In the genomic region with DNA sequence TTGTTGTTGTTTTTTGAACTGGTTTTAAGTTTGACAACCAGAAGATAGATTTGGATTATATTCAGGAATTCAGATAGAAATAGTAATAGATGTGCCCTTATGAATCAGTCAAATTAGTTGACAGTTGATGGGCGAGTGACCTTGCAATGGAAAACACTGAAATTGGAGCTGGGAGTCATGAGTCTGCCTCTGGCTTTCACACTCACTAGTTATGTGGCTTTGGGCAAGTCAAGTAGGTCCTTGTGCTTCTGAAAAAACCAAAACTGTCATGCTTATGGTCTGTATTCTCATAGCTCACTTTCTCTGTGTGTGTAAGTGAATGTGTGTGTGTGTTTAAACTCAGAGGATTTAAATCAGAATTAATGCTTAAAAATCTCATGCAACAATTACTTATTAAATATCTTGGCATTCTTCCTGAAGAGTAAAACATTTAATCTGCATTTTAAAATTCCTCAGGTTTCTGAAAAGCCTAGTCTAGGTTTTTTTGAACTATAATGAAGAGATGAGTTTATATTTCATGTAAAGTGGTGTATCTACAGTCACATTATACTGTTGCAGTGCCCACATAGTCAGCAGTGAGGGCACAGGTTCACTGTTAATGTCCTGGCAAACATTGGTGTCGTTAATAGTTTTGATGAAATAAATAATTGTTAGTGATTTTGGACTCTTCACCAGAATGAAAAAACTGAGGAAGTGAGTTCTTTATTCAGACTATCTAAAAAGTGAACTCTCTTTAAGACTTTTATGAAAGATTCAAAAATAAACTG, we compare ENCODE assay signal across 28 cellular contexts. TPM values are rescaled to one million over a fixed set of nuclear protein-coding genes. Genes with fewer than 3 reads are reported as not detected.
DNase-seq lines count a peak whose midpoint lies in the region; ATAC-seq, FAIRE-seq and TF ChIP-seq lines count a peak whose summit lies in the region.
"Had no signal": no experiment of that assay in that cellular context is flagged by ENCODE, and none has a peak within 500 bp of the region (broad histone marks: within the 10 kb centered on the region; RNA-seq: fewer than 3 reads in every experiment).

No MANE protein-coding gene starts in this region.

- DNase-seq in D721Med (ENCODE audit: insufficient read length, low spot score) (no peak), IMR-90 (peak; percentile 18), fibroblast of gingiva (ENCODE audit: low read depth) (peak; percentile 20), psoas muscle (peak in 1 of 2 donors; percentile 7), A172 (ENCODE audit: low spot score) (no peak), medulla oblongata (ENCODE audit: extremely low spot score) (no peak)
- DNase-seq: activated CD8-positive, alpha-beta memory T cell treated with anti-CD3 and anti-CD28 coated beads, Interleukin-2, amount 10 ng/mL, durations not matched to agents 7 days and 5 days; activated gamma-delta T cell treated with Interleukin-2 at 50 U/mL for 16 hours; activated T-cell treated with anti-CD3 and anti-CD28 coated beads, Interleukin-2, amount 50 U/mL, for 4 hours; CD4-positive, alpha-beta T cell; central memory CD4-positive, alpha-beta T cell; dermis blood vessel endothelial cell; endodermal cell; KG1; kidney glomerular epithelial cell; lower lobe of right lung; MM.1S; mucosa of descending colon; NCI-H1105 treated with DMSO at 0.1 percent for 48 hours; NCI-H2081; ovary; retina; SIG-M5; stimulated activated naive CD4-positive, alpha-beta T cell treated with Interleukin-2 at 50 U/mL for 16 hours; testis had no signal

- H3K9me3 ChIP-seq in IMR-90 (ENCODE audit: control insufficient read depth, insufficient read depth, low read length) (peaks cover 6% of the 10 kb centered on the region; the same call in 1 of the 2 replicates), psoas muscle (peaks cover 14% of the 10 kb centered on the region)
- H3K9me3 ChIP-seq: lower lobe of right lung, mucosa of descending colon, ovary, testis had no signal

- TF ChIP-seq CTCF in D721Med (IDR thresholded peaks at IDR 0.05; ENCODE audit: insufficient read depth, missing control alignments) (no peak), IMR-90 (conservative IDR thresholded peaks at IDR 0.05; ENCODE audit: low read depth, low read length) (no peak), psoas muscle (IDR thresholded peaks at IDR 0.05) (no peak)

- peak overlapping the region; percentile 71; the same call in 1 of the 2 replicates for H2BK20ac ChIP-seq in IMR-90 (ENCODE audit: low read depth, low read length)

- CTCF ChIA-PET in IMR-90 (lab: Yijun Ruan, JAX) = no interaction called here

- H3K18ac ChIP-seq in IMR-90 (ENCODE audit: low read depth, low read length) = no peak overlapping the region

- peak overlapping the region; percentile 85 for H3K23ac ChIP-seq in IMR-90 (ENCODE audit: low read depth, low read length)

- no peak overlapping the region for H3K4ac ChIP-seq in IMR-90 (ENCODE audit: low read depth, low read length)

- dilution Hi-C loops in IMR-90 (cut with HindIII; ENCODE audit: low sequenced_read_pairs, unreplicated experiment) = no loop called here

- H3K9ac ChIP-seq in IMR-90 (ENCODE audit: low read depth, low read length) = no peak overlapping the region

- TF ChIP-seq RAD21 in IMR-90 (IDR thresholded peaks at IDR 0.05; ENCODE audit: low read length) = no peak

- H3K9me1 ChIP-seq in IMR-90 (ENCODE audit: insufficient read depth, low read length) = no peaks in the 10 kb centered on the region; the same call in 1 of the 2 replicates

- H3K56ac ChIP-seq in IMR-90 (ENCODE audit: extremely low read depth, insufficient read depth, low read length) = no peak overlapping the region

- POLR2A ChIA-PET in IMR-90 (lab: Charles Lee; ENCODE audit: unreplicated experiment) = no interaction called here

- no peak overlapping the region for H2AK9ac ChIP-seq in IMR-90 (replicated peaks; ENCODE audit: low read depth, low read length, poor library complexity)

- H4K5ac ChIP-seq in IMR-90 (ENCODE audit: low read depth, low read length) = no peak overlapping the region

- FAIRE-seq in D721Med (lab: Jason Lieb, UNC) = peak; percentile 56
- FAIRE-seq: frontal cortex had no signal

- H2BK5ac ChIP-seq in IMR-90 (ENCODE audit: low read depth, low read length, poor library complexity, severe bottlenecking) = no peak overlapping the region

- H4K20me1 ChIP-seq in IMR-90 (ENCODE audit: insufficient read depth, low read length) = no peaks in the 10 kb centered on the region

- no peaks in the 10 kb centered on the region for H3K27me3 ChIP-seq in IMR-90 (ENCODE audit: control insufficient read depth, insufficient read depth, low read length)
- no peaks in the 10 kb centered on the region for H3K27me3 ChIP-seq in psoas muscle (ENCODE audit: insufficient read depth in 3 of 3, low read length in 2 of 3)
- H3K27me3 ChIP-seq: ovary, testis had no signal

- no peaks in the 10 kb centered on the region for H3K4me1 ChIP-seq in IMR-90 (ENCODE audit: control insufficient read depth, insufficient read depth, low read length)
- peaks cover 8% of the 10 kb centered on the region for H3K4me1 ChIP-seq in psoas muscle
- H3K4me1 ChIP-seq: lower lobe of right lung, testis had no signal

- in situ Hi-C loops in IMR-90 (cut with MboI; ENCODE audit: low sequenced_read_pairs) = no loop called here

- TF ChIP-seq POLR2A in IMR-90 (IDR thresholded peaks at IDR 0.05; ENCODE audit: low read depth, low read length) = no peak

- H3K27ac ChIP-seq in IMR-90 (ENCODE audit: insufficient read depth, low read length) (no peak overlapping the region), psoas muscle (peak overlapping the region; percentile 73)
- H3K27ac ChIP-seq: lower lobe of right lung, ovary, testis had no signal

- H3K36me3 ChIP-seq in IMR-90 (ENCODE audit: control insufficient read depth, insufficient read depth, low read length) (0 out of 2 replicates have a peak, but pooled peaks cover 2% of the 10 kb centered on the region), psoas muscle (ENCODE audit: insufficient read depth in 1 of 2, low read depth in 1 of 2) (no peaks in the 10 kb centered on the region)
- H3K36me3 ChIP-seq: lower lobe of right lung, ovary had no signal

- H3K4me3 ChIP-seq in IMR-90 (ENCODE audit: insufficient read depth, low read depth, low read length) (no peak overlapping the region), psoas muscle (no peak overlapping the region)
- H3K4me3 ChIP-seq: lower lobe of right lung, mucosa of descending colon, ovary, smooth muscle cell, testis had no signal

- intact Hi-C loops in IMR-90 (cut with micrococcal nuclease) (loop anchor here (5.0 kb wide), 1 partner anchor 40 kb away; no protein-coding TSS in a partner anchor), psoas muscle (cut with DNase I) (no loop called here)

- H2AFZ ChIP-seq in IMR-90 (replicated peaks; ENCODE audit: low read length, poor library complexity) = no peak overlapping the region

- H2BK15ac ChIP-seq in IMR-90 (ENCODE audit: low read depth, low read length) = no peak overlapping the region

- no peak overlapping the region for H2BK120ac ChIP-seq in IMR-90 (ENCODE audit: low read depth, low read length)

- BruUV-seq in IMR-90 (replicated peaks; lab: Mats Ljungman, UMichigan) = no TSS peak

- H2AK5ac ChIP-seq in IMR-90 (ENCODE audit: low read depth, low read length) = no peak overlapping the region

- H3K14ac ChIP-seq in IMR-90 (replicated peaks; ENCODE audit: low read depth, low read length) = peak overlapping the region; percentile 90

- ATAC-seq in IMR-90 (ENCODE audit: low read depth) (no peak; the same call in 1 of the 2 replicates), psoas muscle (peak; percentile 84 to 98 (median 93)), GM18867 (IDR thresholded peaks at IDR 0.05; ENCODE audit: unreplicated experiment) (no peak)
- ATAC-seq: activated CD8-positive, alpha-beta memory T cell treated with anti-CD3 and anti-CD28 coated beads, Interleukin-2, amount 10 ng/mL, durations not matched to agents 7 days and 5 days; activated T-cell treated with anti-CD3 and anti-CD28 coated beads, Interleukin-2, amount 50 U/mL, for 4 hours; lower lobe of right lung; mucosa of descending colon had no signal

- WGBS in IMR-90 (ENCODE audit: extremely low coverage in 2 of 2, insufficient read length in 1 of 2), 2 experiments = 67% methylated on average over 1 of the region's 2 CpGs; no CpG with 5 or more reads in 1 of the 2 experiments
- 29 to 49% (median 30%) methylated on average over 2 of the region's 2 CpGs for WGBS in psoas muscle, 3 donors

- no peak overlapping the region for H4K8ac ChIP-seq in IMR-90 (ENCODE audit: low read depth in 2 of 2, low read length in 2 of 2)

- no peak overlapping the region for H4K91ac ChIP-seq in IMR-90 (ENCODE audit: insufficient read depth, low read depth, low read length)

- H3K79me1 ChIP-seq in IMR-90 (ENCODE audit: low read depth in 1 of 2, low read length in 2 of 2) = peaks cover 3 to 14% of the 10 kb centered on the region in 2 experiments; a peak in 3 of 4 replicates

- H3K4me2 ChIP-seq in IMR-90 (ENCODE audit: low read depth, low read length) = no peak overlapping the region
- H3K4me2 ChIP-seq: smooth muscle cell had no signal

TF ChIP-seq in IMR-90, 13 proteins besides CTCF, POLR2A, EP300 and RAD21:
- TF ChIP-seq RFX5 (IDR thresholded peaks at IDR 0.05; ENCODE audit: low read depth, low read length) (no peak), MXI1 (IDR thresholded peaks at IDR 0.05; ENCODE audit: borderline replicate concordance, low read depth, low read length) (no peak)

RNA-seq across cellular contexts. Expression of gene UCHL3, which starts 32.5 kb away (rescaled TPM):
- total RNA-seq in IMR-90 (2012; rRNA removed) (60.8 and 63.8 TPM in 2 replicates), psoas muscle (10 to 100 TPM; 33.8 to 52.3 (median 40.2) TPM)
- polyA plus RNA-seq in IMR-90 (2012; rRNA removed) (65.0 and 68.3 TPM in 2 replicates), psoas muscle (10 to 100 TPM; 59.1 to 96.5 (median 68.0) TPM)
- 15.2 and 33.7 TPM in 2 replicates for polyA plus RNA-seq in IMR-90 (2012; cell fraction: cytosol; rRNA removed)
- 2.6 and 34.8 TPM in 2 replicates for polyA plus RNA-seq in IMR-90 (2012; cell fraction: nucleus; rRNA removed; ENCODE audit: low replicate concordance)
- total RNA-seq in A172 (2014; rRNA removed; shearing (Covaris generic)) = 64.1 and 83.7 TPM in 2 replicates

RNA-seq across cellular contexts. Expression of gene COMMD6, which starts 44.4 kb away (rescaled TPM):
- 26.7 and 144 TPM in 2 replicates for total RNA-seq in IMR-90 (2012; rRNA removed)
- polyA plus RNA-seq in IMR-90 (2012; rRNA removed) = 63.5 and 65.3 TPM in 2 replicates
- polyA plus RNA-seq in IMR-90 (2012; cell fraction: cytosol; rRNA removed) = 149 and 260 TPM in 2 replicates
- polyA plus RNA-seq in IMR-90 (2012; cell fraction: nucleus; rRNA removed; ENCODE audit: low replicate concordance) = 14.2 and 26.6 TPM in 2 replicates
- total RNA-seq in psoas muscle = 10 to 100 TPM; 37.4 to 80.6 (median 56.0) TPM
- polyA plus RNA-seq in psoas muscle = 10 to 100 TPM; 34.1 to 74.3 (median 38.1) TPM
- 144 and 290 TPM in 2 replicates for total RNA-seq in A172 (2014; rRNA removed; shearing (Covaris generic))

RNA-seq across cellular contexts. Expression of gene LMO7, which starts 54.1 kb away (rescaled TPM):
- total RNA-seq in IMR-90 (2012; rRNA removed) (367 and 485 TPM in 2 replicates), psoas muscle (100 to 1,000 TPM in 3 of 4 donors, 10 to 100 TPM in 1; 97.9 to 271 (median 168) TPM)
- polyA plus RNA-seq in IMR-90 (2012; rRNA removed) (222 and 266 TPM in 2 replicates), psoas muscle (10 to 100 TPM; 15.3 to 63.4 (median 51.8) TPM)
- 78.3 and 114 TPM in 2 replicates for polyA plus RNA-seq in IMR-90 (2012; cell fraction: cytosol; rRNA removed)
- polyA plus RNA-seq in IMR-90 (2012; cell fraction: nucleus; rRNA removed; ENCODE audit: low replicate concordance) = 533 and 693 TPM in 2 replicates
- 155 and 215 TPM in 2 replicates for total RNA-seq in A172 (2014; rRNA removed; shearing (Covaris generic))

Comparison
In these comparisons a context has a peak if more than half of its experiments do, and no peak if none do; other contexts are left out.
1. DNase-seq: peak in IMR-90 (single experiment) and fibroblast of gingiva (single experiment); none in D721Med (single experiment), A172 (single experiment) and medulla oblongata (single experiment).
2. ATAC-seq: peak in psoas muscle (4 of 4); none in IMR-90 (single experiment) and GM18867 (single experiment).